Comparison of ENCODE assay signal across 1 cellular context in genomic region chr15:71329509-71330260, GRCh38.
TF ChIP-seq lines count a peak whose summit lies in the region.

No MANE protein-coding gene starts in this region.

TF ChIP-seq in HEK293, 187 proteins besides CTCF, POLR2A, EP300 and RAD21 (continued from another document):
- TF ChIP-seq ZSCAN5A (tag by site-specific recombination; IDR thresholded peaks at IDR 0.05) = no peak
- TF ChIP-seq FEZF1 (tag by site-specific recombination; IDR thresholded peaks at IDR 0.05) = no peak
- no peak for TF ChIP-seq ZNF837 (tag by site-specific recombination; IDR thresholded peaks at IDR 0.05)
- TF ChIP-seq ZNF549 (tag by site-specific recombination; IDR thresholded peaks at IDR 0.05) = no peak
- no peak for TF ChIP-seq MZF1 (tag by site-specific recombination; IDR thresholded peaks at IDR 0.05; ENCODE audit: borderline replicate concordance)
- TF ChIP-seq ZNF138 (tag by site-specific recombination; IDR thresholded peaks at IDR 0.05; ENCODE audit: borderline replicate concordance) = no peak
- no peak for TF ChIP-seq SP3 (tag by site-specific recombination; IDR thresholded peaks at IDR 0.05)
- no peak for TF ChIP-seq ZNF791 (tag by site-specific recombination; IDR thresholded peaks at IDR 0.05)
- no peak for TF ChIP-seq HOXA7 (CRISPR knock-in tag; IDR thresholded peaks at IDR 0.05; ENCODE audit: borderline replicate concordance)
- TF ChIP-seq ZNF248 (tag by site-specific recombination; IDR thresholded peaks at IDR 0.05) = no peak
- TF ChIP-seq ZNF776 (tag by site-specific recombination; IDR thresholded peaks at IDR 0.05; ENCODE audit: borderline replicate concordance) = no peak
- TF ChIP-seq TCF7L2 (IDR thresholded peaks at IDR 0.05; ENCODE audit: borderline replicate concordance, low read depth, low read length) = no peak
- no peak for TF ChIP-seq ZNF211 (tag by site-specific recombination; IDR thresholded peaks at IDR 0.05; ENCODE audit: low read depth)
- TF ChIP-seq AEBP2 (tag by site-specific recombination; IDR thresholded peaks at IDR 0.05; ENCODE audit: borderline replicate concordance) = no peak
- TF ChIP-seq KLF1 (tag by site-specific recombination; IDR thresholded peaks at IDR 0.05) = peak; percentile 95
- 0 out of 2 replicates have a peak, but pooled peaks have one; percentile 15 for TF ChIP-seq ZNF335 (tag by site-specific recombination; conservative IDR thresholded peaks at IDR 0.05)
